In the genomic region with DNA sequence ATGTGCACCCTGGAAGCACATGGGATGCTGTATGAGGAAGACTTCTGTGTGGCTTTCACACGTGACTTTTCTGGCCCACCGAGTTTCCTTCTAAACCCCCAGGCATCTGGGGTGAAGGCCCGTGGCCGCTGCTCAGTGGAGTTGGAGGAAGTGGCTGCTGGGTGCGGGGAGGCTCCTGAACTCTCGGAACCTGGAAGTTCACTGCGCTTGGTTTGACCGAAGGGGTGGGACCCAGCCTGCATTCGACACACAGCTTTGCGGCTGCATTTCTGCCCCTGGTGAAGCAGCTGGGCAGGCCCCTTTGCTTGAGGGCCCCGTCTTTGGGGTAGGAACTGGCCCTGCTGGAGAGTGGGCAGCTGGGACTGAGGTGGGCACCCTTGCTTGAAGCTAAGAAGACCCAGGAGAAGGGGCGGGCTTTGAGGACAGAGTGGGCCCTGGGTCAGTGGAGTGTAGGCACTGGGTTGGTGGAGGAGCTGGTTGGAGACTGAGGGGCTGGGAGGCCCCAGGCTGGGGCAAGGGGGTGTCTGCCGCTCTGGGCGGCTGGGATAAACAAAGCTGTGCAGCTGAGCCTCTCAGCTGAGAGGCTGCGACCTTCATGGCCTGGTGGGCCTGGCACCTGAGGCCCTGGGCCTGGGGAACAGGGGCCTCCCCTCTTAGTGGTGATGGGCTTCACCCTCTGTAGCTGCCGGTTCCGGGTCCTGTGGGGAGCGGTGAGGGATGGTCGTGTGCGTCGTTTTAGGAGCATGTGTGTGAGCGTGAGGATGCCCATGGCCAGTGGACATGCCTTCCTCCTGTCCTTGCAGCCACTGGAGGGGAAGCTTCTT, we compare ENCODE assay signal across 16 cellular contexts.
DNase-seq lines count a peak whose midpoint lies in the region; ATAC-seq and TF ChIP-seq lines count a peak whose summit lies in the region.
"Had no signal": no experiment of that assay in that cellular context is flagged by ENCODE, and none has a peak within 500 bp of the region (broad histone marks: within the 10 kb centered on the region; RNA-seq: fewer than 3 reads in every experiment).

No MANE protein-coding gene starts in this region.

- WGBS in upper lobe of left lung, 2 donors: 86 to 91% methylated on average over 9 to 21 of the region's 22 CpGs

- peak overlapping the region in 1 of 2 donors; percentile 39 for H3K4me3 Mint-ChIP-seq in activated T-cell treated with anti-CD3 and anti-CD28 coated beads, Interleukin-2, amount 50 U/mL, for 72 hours
- H3K4me3 Mint-ChIP-seq in memory B cell: no peak overlapping the region

- peaks cover 41% of the 10 kb centered on the region for H3K4me1 Mint-ChIP-seq in activated T-cell treated with anti-CD3 and anti-CD28 coated beads, Interleukin-2, amount 50 U/mL, for 72 hours (ENCODE audit: low read depth)
- peaks cover 26% of the 10 kb centered on the region for H3K4me1 Mint-ChIP-seq in memory B cell

- H3K27me3 Mint-ChIP-seq in activated T-cell treated with anti-CD3 and anti-CD28 coated beads, Interleukin-2, amount 50 U/mL, for 72 hours (ENCODE audit: low read depth): no peaks in the 10 kb centered on the region
- no peaks in the 10 kb centered on the region for H3K27me3 Mint-ChIP-seq in memory B cell

- no peak overlapping the region for H3K27ac ChIP-seq in upper lobe of left lung
- H3K27ac ChIP-seq: left ventricle myocardium inferior, right lobe of liver, RWPE1 had no signal

- no peaks in the 10 kb centered on the region for H3K27me3 ChIP-seq in upper lobe of left lung
- H3K27me3 ChIP-seq: esophagus muscularis mucosa, right lobe of liver had no signal

- H3K27ac Mint-ChIP-seq in activated naive CD4-positive, alpha-beta T cell treated with anti-CD3 and anti-CD28 coated beads, Interleukin-2, amount 50 U/mL, for 72 hours: peak overlapping the region; percentile 33 to 88
- H3K27ac Mint-ChIP-seq in activated T-cell treated with anti-CD3 and anti-CD28 coated beads, Interleukin-2, amount 50 U/mL, for 72 hours: peak overlapping the region; percentile 97
- H3K27ac Mint-ChIP-seq in memory B cell: peak overlapping the region; percentile 82

- no peak for TF ChIP-seq POLR2A in upper lobe of left lung (IDR thresholded peaks at IDR 0.05)

- peaks cover 0 to 29% (median 3%) of the 10 kb centered on the region in 4 donors for H3K4me1 ChIP-seq in upper lobe of left lung
- H3K4me1 ChIP-seq: right lobe of liver had no signal

- H3K36me3 ChIP-seq in upper lobe of left lung: peaks cover 0 to 10% (median 3%) of the 10 kb centered on the region in 4 donors
- H3K36me3 ChIP-seq: right lobe of liver had no signal

- no peak overlapping the region for H3K4me3 ChIP-seq in upper lobe of left lung
- H3K4me3 ChIP-seq: esophagus muscularis mucosa, left ventricle myocardium inferior, right lobe of liver had no signal

- no peak for ATAC-seq in activated naive CD4-positive, alpha-beta T cell treated with anti-CD3 and anti-CD28 coated beads, Interleukin-2, amount 50 U/mL, for 72 hours
- no peak for ATAC-seq in activated T-cell treated with anti-CD3 and anti-CD28 coated beads, Interleukin-2, amount 50 U/mL, for 72 hours (replicated peaks in 1 of 2)
- no peak for ATAC-seq in memory B cell (ENCODE audit: low read depth)
- peak; percentile 4 for ATAC-seq in upper lobe of left lung (ENCODE audit: low FRiP score in 2 of 2)

- TF ChIP-seq EP300 in upper lobe of left lung (IDR thresholded peaks at IDR 0.05): no peak

- H3K9me3 Mint-ChIP-seq in activated naive CD4-positive, alpha-beta T cell treated with anti-CD3 and anti-CD28 coated beads, Interleukin-2, amount 50 U/mL, for 72 hours: peaks cover 11 to 18% of the 10 kb centered on the region in 2 donors
- H3K9me3 Mint-ChIP-seq in activated T-cell treated with anti-CD3 and anti-CD28 coated beads, Interleukin-2, amount 50 U/mL, for 72 hours: peaks cover 8 to 12% of the 10 kb centered on the region in 2 donors
- H3K9me3 Mint-ChIP-seq in memory B cell: peaks cover 10% of the 10 kb centered on the region

- DNase-seq in activated naive CD4-positive, alpha-beta T cell treated with anti-CD3 and anti-CD28 coated beads, Interleukin-2, amount 50 U/mL, for 72 hours (ENCODE audit: low spot score in 2 of 2): no peak
- DNase-seq in activated naive CD4-positive, alpha-beta T cell treated with Interleukin-2 at 50 U/mL for 16 hours: no peak
- DNase-seq in activated T-cell treated with anti-CD3 and anti-CD28 coated beads, Interleukin-2, amount 50 U/mL, for 72 hours: no peak
- DNase-seq in memory B cell (ENCODE audit: low spot score in 2 of 2) (no peak), upper lobe of left lung (no peak), NOMO-1 treated with DMSO at 0.1 percent for 48 hours (lab: John Stamatoyannopoulos, UW; ENCODE audit: unreplicated experiment) (no peak), NCI-H1930 (lab: John Stamatoyannopoulos, UW) (no peak)
- no peak for DNase-seq in effector CD4-positive, alpha-beta T cell
- DNase-seq: glutamatergic neuron, KBM-7, left ventricle myocardium inferior, NCI-H2029, right lobe of liver, SW 1271 had no signal

- H3K9me3 ChIP-seq in upper lobe of left lung: peaks cover 7 to 15% (median 8%) of the 10 kb centered on the region in 4 donors

- H3K36me3 Mint-ChIP-seq in activated naive CD4-positive, alpha-beta T cell treated with anti-CD3 and anti-CD28 coated beads, Interleukin-2, amount 50 U/mL, for 72 hours: peaks cover 39 to 47% of the 10 kb centered on the region in 2 donors
- H3K36me3 Mint-ChIP-seq in activated T-cell treated with anti-CD3 and anti-CD28 coated beads, Interleukin-2, amount 50 U/mL, for 72 hours (ENCODE audit: insufficient read depth in 2 of 2): peaks cover 17 to 27% of the 10 kb centered on the region in 2 donors
- H3K36me3 Mint-ChIP-seq in memory B cell: peaks cover 38% of the 10 kb centered on the region

- TF ChIP-seq CTCF in upper lobe of left lung (IDR thresholded peaks at IDR 0.05): no peak

Comparison
In these comparisons a context has a peak if more than half of its experiments do, and no peak if none do; other contexts are left out.
1. ATAC-seq: peak in upper lobe of left lung (2 of 2); none in activated naive CD4-positive, alpha-beta T cell treated with anti-CD3 and anti-CD28 coated beads, Interleukin-2, amount 50 U/mL, for 72 hours (0 of 2), activated T-cell treated with anti-CD3 and anti-CD28 coated beads, Interleukin-2, amount 50 U/mL, for 72 hours (0 of 2) and memory B cell (single experiment).
2. Peak in every context shown above with its lines, with median percentiles within 50 percentile points of each other: H3K27ac Mint-ChIP-seq.